ENCODE assay signal across 21 cellular contexts in genomic region chr4:175622887-175623286, GRCh38.
A peak's percentile ranks its signal among the peaks of the same experiment; 100 is the strongest.
DNase-seq lines count a peak whose midpoint lies in the region; ATAC-seq and TF ChIP-seq lines count a peak whose summit lies in the region.
"Had no signal": no experiment of that assay in that cellular context is flagged by ENCODE, and none has a peak within 500 bp of the region (broad histone marks: within the 10 kb centered on the region; RNA-seq: fewer than 3 reads in every experiment).

No MANE protein-coding gene starts in this region.

- intact Hi-C loops in Right ventricle myocardium superior (cut with DNase I): no loop called here

- no peaks in the 10 kb centered on the region for H3K4me1 ChIP-seq in RWPE2 (ENCODE audit: insufficient read depth, poor library complexity, severe bottlenecking)
- H3K4me1 ChIP-seq: BLaER1, heart left ventricle, SJCRH30, stomach had no signal

- H3K27ac ChIP-seq in RWPE2 (ENCODE audit: poor library complexity, severe bottlenecking): no peak overlapping the region
- H3K27ac ChIP-seq: BLaER1, heart left ventricle, SJCRH30, stomach had no signal

- no peaks in the 10 kb centered on the region for H3K36me3 ChIP-seq in RWPE2 (ENCODE audit: low read depth)
- H3K36me3 ChIP-seq: BLaER1, heart left ventricle, SJCRH30, stomach had no signal

- TF ChIP-seq CTCF in RWPE2 (IDR thresholded peaks at IDR 0.05; ENCODE audit: poor library complexity, severe bottlenecking): no peak

- ATAC-seq in RWPE2 (ENCODE audit: low read depth) (peak; percentile 29; the same call in 1 of the 3 replicates), Right ventricle myocardium superior (ENCODE audit: poor library complexity) (no peak), HG02642 (IDR thresholded peaks at IDR 0.05; ENCODE audit: poor library complexity, unreplicated experiment) (no peak)

- peak; percentile 1 to 3 for DNase-seq in SHP77 (lab: John Stamatoyannopoulos, UW)
- no peak for DNase-seq in SHP77 treated with DMSO at 0.1 percent for 48 hours (lab: John Stamatoyannopoulos, UW)
- no peak for DNase-seq in RWPE2 (ENCODE audit: low spot score)
- peak; percentile 57 for DNase-seq in islet precursor cell
- no peak for DNase-seq in Right ventricle myocardium superior
- no peak for DNase-seq in stimulated activated CD4-positive, alpha-beta T cell treated with anti-CD3 and anti-CD28 coated beads, Interleukin-4, amount 100 ng/mL, for 24 hours
- DNase-seq in NCI-H510A (lab: John Stamatoyannopoulos, UW): no peak
- DNase-seq: activated effector memory CD4-positive, alpha-beta T cell treated with anti-CD3 and anti-CD28 coated beads, Interleukin-2, amount 50 U/mL, for 16 hours; GOT3; heart left ventricle; immature natural killer cell; Karpas-422; NCI-H1092; NCI-H2081; NCI-H526; SJCRH30; stimulated activated CD4-positive, alpha-beta T cell treated with anti-CD3 and anti-CD28 coated beads, Interleukin-2, amount 100 ng/mL, for 48 hours; stomach had no signal

- H3K9me3 ChIP-seq in RWPE2 (ENCODE audit: severe bottlenecking): no peaks in the 10 kb centered on the region
- H3K9me3 ChIP-seq: BLaER1, heart left ventricle, SJCRH30, stomach had no signal

- H3K4me3 ChIP-seq in RWPE2 (ENCODE audit: severe bottlenecking): no peak overlapping the region
- H3K4me3 ChIP-seq: BLaER1, heart left ventricle, SJCRH30, smooth muscle cell, stomach had no signal

- H3K27me3 ChIP-seq in RWPE2 (ENCODE audit: insufficient read depth, poor library complexity, severe bottlenecking): no peaks in the 10 kb centered on the region
- H3K27me3 ChIP-seq: BLaER1, heart left ventricle, SJCRH30, stomach had no signal

Comparison
In these comparisons a context has a peak if more than half of its experiments do, and no peak if none do; other contexts are left out.
1. DNase-seq: peak in SHP77 (2 of 2) and islet precursor cell (single experiment); none in SHP77 treated with DMSO at 0.1 percent for 48 hours (single experiment), RWPE2 (single experiment), Right ventricle myocardium superior (single experiment), stimulated activated CD4-positive, alpha-beta T cell treated with anti-CD3 and anti-CD28 coated beads, Interleukin-4, amount 100 ng/mL, for 24 hours (single experiment) and NCI-H510A (single experiment).